ENCODE assay signal across 8 cellular contexts in the genomic region with DNA sequence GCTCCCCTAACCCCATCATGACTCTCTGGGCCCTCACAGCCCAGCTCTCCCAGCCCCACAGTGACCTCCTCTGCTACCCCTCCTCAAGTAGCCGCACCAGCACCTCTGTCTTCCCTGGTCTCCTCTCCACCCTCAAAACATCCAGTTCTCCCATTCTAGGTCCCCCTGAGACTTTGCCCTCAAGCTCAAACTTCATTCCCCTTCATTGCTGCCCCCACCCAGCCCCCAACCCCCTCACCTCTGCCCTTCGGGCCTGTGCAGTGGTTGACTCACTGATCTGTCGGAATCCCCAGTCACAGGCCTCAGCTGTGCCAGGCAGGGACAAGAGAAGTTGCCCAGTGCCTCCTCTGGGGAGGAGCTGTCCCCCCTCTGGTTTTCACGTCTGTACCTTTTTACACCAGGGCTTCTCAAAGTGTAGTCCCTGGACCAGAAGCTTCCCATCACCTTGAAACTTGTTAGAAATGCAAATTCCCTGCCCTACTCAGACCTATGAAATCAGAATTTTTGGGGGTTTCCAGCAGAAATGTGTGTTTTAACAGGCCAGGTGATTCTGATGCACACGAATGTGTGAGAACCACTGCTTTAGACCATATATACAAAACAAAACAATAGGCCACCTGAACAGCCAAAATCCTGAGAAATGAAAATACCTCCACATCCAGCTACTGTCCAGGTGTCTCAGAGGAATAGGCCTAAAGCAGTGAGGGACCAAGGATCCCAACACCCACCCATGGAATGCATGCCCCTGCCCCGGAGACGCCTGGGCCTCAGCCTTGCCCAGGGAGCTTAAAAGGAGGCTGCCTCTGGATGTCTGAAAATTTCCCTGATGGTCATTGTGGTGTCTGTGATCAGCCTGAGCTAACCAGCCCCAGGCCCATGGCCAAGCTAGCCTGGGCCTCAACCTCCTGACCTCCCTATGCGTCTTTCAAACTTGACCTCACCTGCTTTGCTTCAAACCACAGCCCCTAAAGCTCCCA. TPM values are rescaled to one million over a fixed set of nuclear protein-coding genes. Genes with fewer than 3 reads are reported as not detected.
DNase-seq lines count a peak whose midpoint lies in the region; ATAC-seq, FAIRE-seq and TF ChIP-seq lines count a peak whose summit lies in the region.

No MANE protein-coding gene starts in this region.

- H3K9ac ChIP-seq in skeletal muscle satellite cell (ENCODE audit: low read depth, low read length), result peak overlapping the region; percentile 46

- no peak overlapping the region for H3K27ac ChIP-seq in SJCRH30

- H3K4me1 ChIP-seq in SJCRH30 (no peaks in the 10 kb centered on the region; the same call in 1 of the 2 replicates), skeletal muscle satellite cell (ENCODE audit: control insufficient read depth, insufficient read depth, low read length) (peaks cover 19% of the 10 kb centered on the region)

- DNase-seq in SJCRH30, result no peak
- no peak for DNase-seq in fibroblast of the aortic adventitia (ENCODE audit: low read depth)
- DNase-seq in NCI-H2081 (lab: John Stamatoyannopoulos, UW), result no peak
- DNase-seq in CD1c-positive myeloid dendritic cell (ENCODE audit: extremely low spot score), result no peak
- DNase-seq in D721Med (ENCODE audit: insufficient read length, low spot score), result no peak

- no peak for TF ChIP-seq CTCF in GM12875 (IDR thresholded peaks at IDR 0.05; ENCODE audit: borderline replicate concordance, insufficient read depth, low read depth, low read length)
- TF ChIP-seq CTCF in fibroblast of the aortic adventitia (IDR thresholded peaks at IDR 0.05; ENCODE audit: insufficient read depth, low read length), result no peak
- no peak for TF ChIP-seq CTCF in D721Med (IDR thresholded peaks at IDR 0.05; ENCODE audit: insufficient read depth, missing control alignments)

- no peak for FAIRE-seq in D721Med (lab: Jason Lieb, UNC)

- H3K4me2 ChIP-seq in skeletal muscle satellite cell (ENCODE audit: low read length), result peak overlapping the region; percentile 99

- H3K9me3 ChIP-seq in SJCRH30 (replicated peaks) (no peaks in the 10 kb centered on the region), skeletal muscle satellite cell (replicated peaks; ENCODE audit: low read length) (no peaks in the 10 kb centered on the region)

- peaks cover 19% of the 10 kb centered on the region for H3K27me3 ChIP-seq in SJCRH30
- H3K27me3 ChIP-seq in skeletal muscle satellite cell (ENCODE audit: control insufficient read depth, insufficient read depth, low read length), result peaks cover 12% of the 10 kb centered on the region

- ATAC-seq in HG02623 (IDR thresholded peaks at IDR 0.05; ENCODE audit: unreplicated experiment), result no peak

- H3K36me3 ChIP-seq in SJCRH30 (no peaks in the 10 kb centered on the region), skeletal muscle satellite cell (ENCODE audit: insufficient read depth, low read length) (no peaks in the 10 kb centered on the region)

- H3K4me3 ChIP-seq in GM12875 (ENCODE audit: low read depth, low read length) (peak overlapping the region; percentile 39), SJCRH30 (peak overlapping the region; percentile 81), fibroblast of the aortic adventitia (ENCODE audit: low read depth, low read length) (peak overlapping the region; percentile 85), skeletal muscle satellite cell (ENCODE audit: low read length) (peak overlapping the region; percentile 98)

RNA-seq across cellular contexts. Expression of gene DOK4, which starts 0.9 kb away (rescaled TPM):
- 10.4 and 13.0 TPM in 2 replicates for total RNA-seq in SJCRH30 (2014; rRNA removed; shearing (Covaris generic))
- 19.5 and 29.6 TPM in 2 replicates for total RNA-seq in fibroblast of the aortic adventitia (ENCODE audit: low replicate concordance)
- total RNA-seq in skeletal muscle satellite cell (2012; rRNA removed), result 27.5 and 28.9 TPM in 2 replicates

RNA-seq across cellular contexts. Expression of gene POLR2C, which starts 24.7 kb away (rescaled TPM):
- total RNA-seq in SJCRH30 (2014; rRNA removed; shearing (Covaris generic)), result 151 and 156 TPM in 2 replicates
- 26.1 and 76.6 TPM in 2 replicates for total RNA-seq in fibroblast of the aortic adventitia (ENCODE audit: low replicate concordance)
- 88.5 and 114 TPM in 2 replicates for total RNA-seq in skeletal muscle satellite cell (2012; rRNA removed)

RNA-seq across cellular contexts. Expression of gene COQ9, which starts 39.9 kb away (rescaled TPM):
- 54.9 and 58.6 TPM in 2 replicates for total RNA-seq in SJCRH30 (2014; rRNA removed; shearing (Covaris generic))
- total RNA-seq in fibroblast of the aortic adventitia (ENCODE audit: low replicate concordance), result 30.9 and 40.0 TPM in 2 replicates
- 48.7 and 49.7 TPM in 2 replicates for total RNA-seq in skeletal muscle satellite cell (2012; rRNA removed)

RNA-seq across cellular contexts. Expression of gene CIAPIN1, which starts 40.0 kb away (rescaled TPM):
- 84.8 and 90.5 TPM in 2 replicates for total RNA-seq in SJCRH30 (2014; rRNA removed; shearing (Covaris generic))
- total RNA-seq in fibroblast of the aortic adventitia (ENCODE audit: low replicate concordance), result 39.3 and 53.9 TPM in 2 replicates
- 55.5 and 55.9 TPM in 2 replicates for total RNA-seq in skeletal muscle satellite cell (2012; rRNA removed)

RNA-seq across cellular contexts. Expression of gene CCDC102A, which starts 49.2 kb away (rescaled TPM):
- total RNA-seq in SJCRH30 (2014; rRNA removed; shearing (Covaris generic)), result 9.7 and 11.1 TPM in 2 replicates
- 9.9 and 30.7 TPM in 2 replicates for total RNA-seq in fibroblast of the aortic adventitia (ENCODE audit: low replicate concordance)
- total RNA-seq in skeletal muscle satellite cell (2012; rRNA removed), result 5.0 and 6.6 TPM in 2 replicates

Comparison
In these comparisons a context has a peak if more than half of its experiments do, and no peak if none do; other contexts are left out.
1. H3K4me3 ChIP-seq: peak in every context shown above with its lines; median percentile 98 in skeletal muscle satellite cell; 85 in fibroblast of the aortic adventitia; 81 in SJCRH30; 39 in GM12875.